10 cellular contexts compared by ENCODE assay signal in genomic region chr1:64895500-64895899, GRCh38.
DNase-seq lines count a peak whose midpoint lies in the region; ATAC-seq, FAIRE-seq and TF ChIP-seq lines count a peak whose summit lies in the region.
"Had no signal": no experiment of that assay in that cellular context is flagged by ENCODE, and none has a peak within 500 bp of the region (broad histone marks: within the 10 kb centered on the region; RNA-seq: fewer than 3 reads in every experiment).

No MANE protein-coding gene starts in this region.

- H3K27me3 Mint-ChIP-seq in Calu3 (ENCODE audit: unreplicated experiment) = no peaks in the 10 kb centered on the region
- H3K27me3 Mint-ChIP-seq in activated B cell treated with CpG ODN at 0.5 μM for 24 hours = no peaks in the 10 kb centered on the region

- TF ChIP-seq CTCF in Calu3 (IDR thresholded peaks at IDR 0.05; ENCODE audit: unreplicated experiment) (no peak), activated B cell treated with CpG ODN at 0.5 μM for 24 hours (IDR thresholded peaks at IDR 0.05) (no peak)

- H3K9me3 Mint-ChIP-seq in Calu3 (ENCODE audit: low read depth, unreplicated experiment) (no peaks in the 10 kb centered on the region), activated B cell treated with CpG ODN at 0.5 μM for 24 hours (no peaks in the 10 kb centered on the region)

- POLR2A ChIA-PET in activated B cell treated with CpG ODN at 0.5 μM for 24 hours (lab: Charles Lee) = interaction anchor here (0.8 to 1.9 kb wide), 2 partner anchors 31 to 70 kb away, joined by 4 to 10 read pairs; partner anchors contain the start of gene JAK1

- FAIRE-seq in GM12892 (lab: Jason Lieb, UNC) = no peak
- FAIRE-seq: G401.6 had no signal

- H3K36me3 Mint-ChIP-seq in Calu3 (ENCODE audit: insufficient read depth, unreplicated experiment) = peaks cover 14% of the 10 kb centered on the region
- no peaks in the 10 kb centered on the region for H3K36me3 Mint-ChIP-seq in activated B cell treated with CpG ODN at 0.5 μM for 24 hours (ENCODE audit: low read depth)

- H3K27ac Mint-ChIP-seq in Calu3 (ENCODE audit: unreplicated experiment) (peak overlapping the region; percentile 97), activated B cell treated with CpG ODN at 0.5 μM for 24 hours (peak overlapping the region; percentile 33)

- DNase-seq in Calu3 = no peak
- no peak for DNase-seq in activated B cell treated with CpG ODN at 0.5 μM for 24 hours
- DNase-seq in posterior cingulate gyrus = no peak
- no peak for DNase-seq in GM12892 (ENCODE audit: insufficient read length)
- no peak for DNase-seq in T-helper 1 cell
- DNase-seq: activated CD8-positive, alpha-beta memory T cell treated with anti-CD3 and anti-CD28 coated beads, Interleukin-2, amount 50 U/mL, for 4 hours had no signal

- TF ChIP-seq POLR2A in GM12892 (IDR thresholded peaks at IDR 0.05; ENCODE audit: low read depth, low read length) = no peak

- H3K4me3 Mint-ChIP-seq in Calu3 (ENCODE audit: low read depth, unreplicated experiment) = no peak overlapping the region
- peak overlapping the region; percentile 53 for H3K4me3 Mint-ChIP-seq in activated B cell treated with CpG ODN at 0.5 μM for 24 hours

- CTCF ChIA-PET in Calu3 (lab: Charles Lee) (interaction anchor here (1.3 kb wide), 1 partner anchor 11 kb away, joined by 5 read pairs; no protein-coding TSS in a partner anchor), activated B cell treated with CpG ODN at 0.5 μM for 24 hours (lab: Charles Lee) (no interaction called here)

- H3K4me1 Mint-ChIP-seq in Calu3 (ENCODE audit: low read depth, unreplicated experiment) (peaks cover 80% of the 10 kb centered on the region), activated B cell treated with CpG ODN at 0.5 μM for 24 hours (peaks cover 97% of the 10 kb centered on the region)

- ATAC-seq in GM19452 (IDR thresholded peaks at IDR 0.05; ENCODE audit: unreplicated experiment) (peak; percentile 69), HG03139 (IDR thresholded peaks at IDR 0.05; ENCODE audit: unreplicated experiment) (peak; percentile 78), activated B cell treated with CpG ODN at 0.5 μM for 24 hours (ENCODE audit: low read depth) (peak; percentile 35), GM19324 (IDR thresholded peaks at IDR 0.05; ENCODE audit: low FRiP score, unreplicated experiment) (no peak)

- intact Hi-C loops in Calu3 (cut with micrococcal nuclease; ENCODE audit: unreplicated experiment) = loop anchor here (5.0 to 10.0 kb wide), 3 partner anchors 52 to 129 kb away; no protein-coding TSS in a partner anchor
- intact Hi-C loops in activated B cell treated with CpG ODN at 0.5 μM for 24 hours (cut with micrococcal nuclease) = loop anchor here (5.0 kb wide), 1 partner anchor 37 kb away; no protein-coding TSS in a partner anchor
- intact Hi-C loops in posterior cingulate gyrus (cut with DNase I) = no loop called here

- BruUV-seq in Calu3 (replicated peaks; lab: Mats Ljungman, UMichigan) = no TSS peak
